9 cellular contexts compared by ENCODE assay signal in genomic region chr9:130689937-130690700, GRCh38. TPM values are rescaled to one million over a fixed set of nuclear protein-coding genes. Genes with fewer than 3 reads are reported as not detected.
A peak's percentile ranks its signal among the peaks of the same experiment; 100 is the strongest.
DNase-seq lines count a peak whose midpoint lies in the region; ATAC-seq, FAIRE-seq and TF ChIP-seq lines count a peak whose summit lies in the region.
"Had no signal": no experiment of that assay in that cellular context is flagged by ENCODE, and none has a peak within 500 bp of the region (broad histone marks: within the 10 kb centered on the region; RNA-seq: fewer than 3 reads in every experiment).

No MANE protein-coding gene starts in this region.

- peak; percentile 28 for FAIRE-seq in bronchial epithelial cell (lab: Jason Lieb, UNC)

- no peaks in the 10 kb centered on the region for H3K36me3 ChIP-seq in bronchial epithelial cell (ENCODE audit: control insufficient read depth, insufficient read depth, low read length)
- peaks cover 0 to 1% (median 0%) of the 10 kb centered on the region in 3 donors for H3K36me3 ChIP-seq in tibial nerve
- H3K36me3 ChIP-seq: neutrophil had no signal

- peaks cover 34% of the 10 kb centered on the region for H3K4me1 Mint-ChIP-seq in activated CD8-positive, alpha-beta T cell treated with anti-CD3 and anti-CD28 coated beads, Interleukin-2, amount 10 ng/mL, durations not matched to agents 7 days and 5 days (ENCODE audit: low read depth)

- 48 to 53% methylated on average over 15 of the region's 15 CpGs for WGBS in tibial nerve, 2 donors

- peaks cover 0 to 23% (median 14%) of the 10 kb centered on the region in 4 donors for H3K4me1 ChIP-seq in tibial nerve

- TF ChIP-seq EP300 in tibial nerve (IDR thresholded peaks at IDR 0.05): peak; percentile 44 to 95

- no peak for TF ChIP-seq CTCF in AG04450 (IDR thresholded peaks at IDR 0.05; ENCODE audit: low read depth, low read length)
- TF ChIP-seq CTCF in bronchial epithelial cell (IDR thresholded peaks at IDR 0.05; ENCODE audit: insufficient read depth, low read length, severe bottlenecking): no peak
- TF ChIP-seq CTCF in tibial nerve (IDR thresholded peaks at IDR 0.05): peak in 1 of 5 experiments; percentile 8
- TF ChIP-seq CTCF in GM20000 (IDR thresholded peaks at IDR 0.05; ENCODE audit: extremely low read depth, missing control alignments): no peak

- no peak for ATAC-seq in activated CD8-positive, alpha-beta T cell treated with anti-CD3 and anti-CD28 coated beads, Interleukin-2, amount 10 ng/mL, durations not matched to agents 7 days and 5 days

- H3K27ac ChIP-seq in AG04450 (ENCODE audit: low read depth, low read length) (no peak overlapping the region), layer of hippocampus (ENCODE audit: low read depth, low read length) (peak overlapping the region; percentile 52), tibial nerve (peak overlapping the region; percentile 75 to 95 (median 88))
- H3K27ac ChIP-seq: neutrophil had no signal

- no peaks in the 10 kb centered on the region for H3K27me3 ChIP-seq in AG04450 (ENCODE audit: control insufficient read depth, insufficient read depth, low read length)
- no peaks in the 10 kb centered on the region for H3K27me3 ChIP-seq in bronchial epithelial cell (ENCODE audit: control insufficient read depth, insufficient read depth, low read length)
- H3K27me3 ChIP-seq in layer of hippocampus (ENCODE audit: control insufficient read depth, insufficient read depth, low read length): no peaks in the 10 kb centered on the region
- no peaks in the 10 kb centered on the region for H3K27me3 ChIP-seq in tibial nerve

- no peak overlapping the region for H3K4me3 Mint-ChIP-seq in activated CD8-positive, alpha-beta T cell treated with anti-CD3 and anti-CD28 coated beads, Interleukin-2, amount 10 ng/mL, durations not matched to agents 7 days and 5 days

- H3K27ac Mint-ChIP-seq in activated CD8-positive, alpha-beta T cell treated with anti-CD3 and anti-CD28 coated beads, Interleukin-2, amount 10 ng/mL, durations not matched to agents 7 days and 5 days: no peak overlapping the region

- peak overlapping the region; percentile 57 for H3K4me3 ChIP-seq in AG04450 (ENCODE audit: low read depth, low read length)
- H3K4me3 ChIP-seq in bronchial epithelial cell (ENCODE audit: low read depth, low read length): peak overlapping the region; percentile 7
- peak overlapping the region; percentile 30 to 50 (median 32) for H3K4me3 ChIP-seq in tibial nerve

- peak; percentile 20 to 76 for TF ChIP-seq POLR2A in tibial nerve (IDR thresholded peaks at IDR 0.05)

- H3K27me3 Mint-ChIP-seq in activated CD8-positive, alpha-beta T cell treated with anti-CD3 and anti-CD28 coated beads, Interleukin-2, amount 10 ng/mL, durations not matched to agents 7 days and 5 days (ENCODE audit: low read depth): peaks cover 18% of the 10 kb centered on the region

- no peaks in the 10 kb centered on the region for H3K9me3 Mint-ChIP-seq in activated CD8-positive, alpha-beta T cell treated with anti-CD3 and anti-CD28 coated beads, Interleukin-2, amount 10 ng/mL, durations not matched to agents 7 days and 5 days (ENCODE audit: insufficient read depth)

- DNase-seq in AG04450 (ENCODE audit: low read depth, low spot score) (peak; percentile 90), HCEC 1CT (peak; percentile 96), NCI-H774 (lab: John Stamatoyannopoulos, UW) (peak; percentile 95), bronchial epithelial cell (ENCODE audit: low read depth) (peak; percentile 93), tibial nerve (ENCODE audit: low spot score in 2 of 2) (peak; percentile 42 to 85), GM20000 (ENCODE audit: low spot score) (no peak)
- no peak for DNase-seq in activated CD8-positive, alpha-beta T cell treated with anti-CD3 and anti-CD28 coated beads, Interleukin-2, amount 10 ng/mL, durations not matched to agents 7 days and 5 days

- POLR2A ChIA-PET in AG04450 (lab: Yijun Ruan, JAX): interaction anchor here (0.6 kb wide), 1 partner anchor 51 kb away, joined by 7 read pairs; no protein-coding TSS in a partner anchor
- POLR2A ChIA-PET in activated CD8-positive, alpha-beta T cell treated with anti-CD3 and anti-CD28 coated beads, Interleukin-2, amount 10 ng/mL, durations not matched to agents 7 days and 5 days (lab: Charles Lee): no interaction called here

- CTCF ChIA-PET in AG04450 (lab: Charles Lee): interaction anchor here (0.6 to 1.9 kb wide), 6 partner anchors 11 to 308 kb away, joined by 3 to 18 read pairs (median 4); no protein-coding TSS in a partner anchor
- CTCF ChIA-PET in activated CD8-positive, alpha-beta T cell treated with anti-CD3 and anti-CD28 coated beads, Interleukin-2, amount 10 ng/mL, durations not matched to agents 7 days and 5 days (lab: Charles Lee): interaction anchor here (0.7 to 2.5 kb wide), 2 partner anchors 11 to 17 kb away, joined by 3 to 20 read pairs; no protein-coding TSS in a partner anchor

- H3K9me3 ChIP-seq in AG04450 (ENCODE audit: control insufficient read depth, insufficient read depth, low read length) (peaks cover 11% of the 10 kb centered on the region), tibial nerve (peaks cover 0 to 3% (median 0%) of the 10 kb centered on the region in 4 donors)
- H3K9me3 ChIP-seq: neutrophil had no signal

- peaks cover 11% of the 10 kb centered on the region for H3K36me3 Mint-ChIP-seq in activated CD8-positive, alpha-beta T cell treated with anti-CD3 and anti-CD28 coated beads, Interleukin-2, amount 10 ng/mL, durations not matched to agents 7 days and 5 days (ENCODE audit: low read depth)

RNA-seq across cellular contexts. Expression of gene EXOSC2, which starts 3.5 kb away (rescaled TPM):
- 22.9 and 29.5 TPM in 2 replicates for polyA plus RNA-seq in AG04450 (2011; rRNA removed)
- 22.7 and 23.0 TPM in 2 replicates for polyA minus RNA-seq in AG04450 (2011; rRNA and poly(A)+ RNA removed)
- total RNA-seq in bronchial epithelial cell (20.0 and 38.7 TPM in 2 replicates), tibial nerve (10 to 100 TPM; 17.3 to 26.7 (median 24.9) TPM)
- 10 to 100 TPM; 59.6 to 61.6 TPM for total RNA-seq in activated CD8-positive, alpha-beta T cell treated with anti-CD3 and anti-CD28 coated beads, Interleukin-2, amount 10 ng/mL, durations not matched to agents 7 days and 5 days

RNA-seq across cellular contexts. Expression of gene PRDM12, which starts 25.7 kb away (rescaled TPM):
- not detected in 2 replicates for polyA plus RNA-seq in AG04450 (2011; rRNA removed)
- 0.09 TPM in 1 of 2 replicates, not detected in the other for polyA minus RNA-seq in AG04450 (2011; rRNA and poly(A)+ RNA removed)
- total RNA-seq in bronchial epithelial cell (not detected in 2 replicates), tibial nerve (not detected)
- total RNA-seq in activated CD8-positive, alpha-beta T cell treated with anti-CD3 and anti-CD28 coated beads, Interleukin-2, amount 10 ng/mL, durations not matched to agents 7 days and 5 days: not detected

Comparison
In these comparisons a context has a peak if more than half of its experiments do, and no peak if none do; other contexts are left out.
1. DNase-seq: peak in AG04450 (single experiment), HCEC 1CT (single experiment), NCI-H774 (single experiment), bronchial epithelial cell (single experiment) and tibial nerve (2 of 2); none in activated CD8-positive, alpha-beta T cell treated with anti-CD3 and anti-CD28 coated beads, Interleukin-2, amount 10 ng/mL, durations not matched to agents 7 days and 5 days (single experiment) and GM20000 (single experiment).
2. H3K4me3 ChIP-seq: peak in every context shown above with its lines; median percentile 57 in AG04450; 32 in tibial nerve; 7 in bronchial epithelial cell.